8 cellular contexts compared by ENCODE assay signal in genomic region chr2:120252207-120253020, GRCh38. TPM values are rescaled to one million over a fixed set of nuclear protein-coding genes. Genes with fewer than 3 reads are reported as not detected.
DNase-seq lines count a peak whose midpoint lies in the region; ATAC-seq and TF ChIP-seq lines count a peak whose summit lies in the region.

Gene RALB (plus strand): TSS chr2:120252852. CDS start chr2:120278665, 25,813 bp downstream.

- 0 to 1% methylated on average over 48 to 71 of the region's 71 CpGs for WGBS in heart right ventricle, 2 donors

- intact Hi-C loops in T-helper 1 cell treated with Interleukin-12 subunit alpha and Interleukin-12 subunit beta and Interleukin-4 antibody, amounts not matched to agents 30 ng/mL and 1 ng/mL, for 36 hours (cut with micrococcal nuclease), result loop anchor here (1.0 to 2.0 kb wide), 10 partner anchors 20 to 886 kb away; partner anchors contain the start of genes C2orf76, DBI, EPB41L5 and PTPN4
- intact Hi-C loops in heart right ventricle (cut with DNase I) (loop anchor here in 6 of 10 donors (1.0 to 5.0 kb wide), 3 partner anchors 29 to 60 kb away; partner anchors contain the start of gene TMEM185B (in 2 of the 6)), posterior vena cava (cut with DNase I) (loop anchor here in 1 of 2 donors (10.0 kb wide), 1 partner anchor 1722 kb away; no protein-coding TSS in a partner anchor), upper lobe of right lung (cut with DNase I) (no loop called here)

- peaks cover 1 to 62% (median 49%) of the 10 kb centered on the region in 9 donors for H3K4me1 ChIP-seq in heart right ventricle
- H3K4me1 ChIP-seq in upper lobe of right lung, result peaks cover 38% of the 10 kb centered on the region

- DNase-seq in GM13976 (ENCODE audit: low spot score) (peak; percentile 99), NCI-H146 treated with DMSO at 0.1 percent for 48 hours (lab: John Stamatoyannopoulos, UW; ENCODE audit: unreplicated experiment) (peak; percentile 95), amniotic epithelial cell (ENCODE audit: low read depth) (peak; percentile 96), heart right ventricle (peak; percentile 100), posterior vena cava (ENCODE audit: low spot score) (peak; percentile 100), upper lobe of right lung (peak; percentile 100)

- H3K4me3 ChIP-seq in heart right ventricle (peak within 1 kb of the TSS; percentile 59 to 95 (median 80)), upper lobe of right lung (peak within 1 kb of the TSS; percentile 79)

- H3K27me3 ChIP-seq in heart right ventricle (peaks cover 0 to 7% (median 0%) of the 10 kb centered on the region in 7 donors), upper lobe of right lung (no peaks in the 10 kb centered on the region)

- H3K27ac ChIP-seq in heart right ventricle (peak within 1 kb of the TSS; percentile 90 to 98 (median 96)), upper lobe of right lung (peak within 1 kb of the TSS; percentile 91)

- ATAC-seq in HG02870 (IDR thresholded peaks at IDR 0.05; ENCODE audit: unreplicated experiment) (peak; percentile 92), heart right ventricle (peak; percentile 96 to 98 (median 97)), upper lobe of right lung (peak; percentile 95)

- in situ Hi-C loops in GM13976 (cut with MboI; ENCODE audit: low sequenced_read_pairs, unreplicated experiment), result no loop called here

- TF ChIP-seq CTCF in GM13976 (IDR thresholded peaks at IDR 0.05; ENCODE audit: borderline replicate concordance, control extremely low read depth, extremely low read depth, insufficient read depth, missing control alignments) (no peak), heart right ventricle (IDR thresholded peaks at IDR 0.05) (no peak), upper lobe of right lung (IDR thresholded peaks at IDR 0.05) (no peak)

- H3K36me3 ChIP-seq in heart right ventricle (no peaks in the 10 kb centered on the region), upper lobe of right lung (no peaks in the 10 kb centered on the region)

- no peaks in the 10 kb centered on the region for H3K9me3 ChIP-seq in heart right ventricle
- no peaks in the 10 kb centered on the region for H3K9me3 ChIP-seq in upper lobe of right lung

RNA-seq across cellular contexts. Expression of gene RALB, which starts in this region (rescaled TPM):
- total RNA-seq in T-helper 1 cell treated with Interleukin-12 subunit alpha and Interleukin-12 subunit beta and Interleukin-4 antibody, amounts not matched to agents 30 ng/mL and 1 ng/mL, for 36 hours, result 134 and 141 TPM in 2 replicates
- total RNA-seq in heart right ventricle, result 10 to 100 TPM; 37.0 to 53.8 (median 45.0) TPM
- polyA plus RNA-seq in heart right ventricle, result 10 to 100 TPM; 21.9 to 68.1 TPM
- 10 to 100 TPM; 42.5 to 55.0 TPM for total RNA-seq in posterior vena cava
- 65.9 TPM for total RNA-seq in upper lobe of right lung

Comparison
In these comparisons a context has a peak if more than half of its experiments do, and no peak if none do; other contexts are left out.
1. Peak in every context shown above with its lines: DNase-seq, ATAC-seq, H3K4me3 ChIP-seq and H3K27ac ChIP-seq.